ENCODE assay signal across 24 cellular contexts in the genomic region with DNA sequence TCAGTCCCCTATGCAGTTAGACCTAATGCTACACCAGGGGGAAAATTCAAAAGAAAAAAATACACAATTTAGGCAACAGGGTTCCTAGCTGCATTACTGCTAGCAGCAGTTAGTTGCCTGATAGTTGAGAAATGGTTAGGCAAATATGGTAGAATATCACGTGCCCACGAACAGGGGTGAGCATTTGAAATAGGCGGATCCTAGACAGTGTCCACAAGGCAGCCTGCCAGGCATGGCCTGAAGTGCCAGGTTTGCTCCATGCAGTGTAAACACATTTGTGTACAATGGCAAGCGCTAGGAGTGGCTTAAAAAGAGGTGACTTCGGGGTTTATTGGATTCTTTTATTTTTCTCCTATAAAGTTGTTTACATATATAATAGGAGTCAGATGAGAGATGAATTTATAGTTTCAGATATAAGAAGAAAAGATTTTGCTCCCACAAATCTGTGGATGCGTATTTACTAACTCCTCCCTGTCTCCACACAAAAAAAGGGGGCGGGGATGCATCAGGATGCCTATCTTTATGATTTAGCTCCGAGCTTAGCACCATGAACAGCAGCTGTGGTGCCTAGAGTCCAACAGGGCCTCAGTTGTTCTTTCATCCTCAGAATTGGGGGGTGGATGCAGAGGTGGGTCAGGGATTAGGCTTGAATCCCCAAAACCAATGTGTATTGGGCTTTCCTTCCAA. TPM values are rescaled to one million over a fixed set of nuclear protein-coding genes. Genes with fewer than 3 reads are reported as not detected.
A peak's percentile ranks its signal among the peaks of the same experiment; 100 is the strongest.
DNase-seq lines count a peak whose midpoint lies in the region; ATAC-seq, FAIRE-seq and TF ChIP-seq lines count a peak whose summit lies in the region.
"Had no signal": no experiment of that assay in that cellular context is flagged by ENCODE, and none has a peak within 500 bp of the region (broad histone marks: within the 10 kb centered on the region; RNA-seq: fewer than 3 reads in every experiment).

No MANE protein-coding gene starts in this region.

- TF ChIP-seq EP300 in HepG2 (IDR thresholded peaks at IDR 0.05; ENCODE audit: low read depth in 2 of 2, low read length in 2 of 2) (no peak), HepG2 (CRISPR knock-in tag; IDR thresholded peaks at IDR 0.05; ENCODE audit: borderline replicate concordance) (no peak)

- H4K20me1 ChIP-seq in HepG2 (ENCODE audit: insufficient read depth, low read length) = no peaks in the 10 kb centered on the region

- no peak for TF ChIP-seq POLR2A in HepG2 (IDR thresholded peaks at IDR 0.05; ENCODE audit: insufficient read depth in 1 of 2, low read depth in 2 of 2, low read length in 2 of 2)

- CTCF ChIA-PET in HepG2 (lab: Yijun Ruan, JAX; ENCODE audit: low intra/inter-chr PET ratio, low total read pairs) = no interaction called here

- POLR2A ChIA-PET in HepG2 (lab: Yijun Ruan, JAX) = no interaction called here

- in situ Hi-C loops in HepG2 (cut with HindIII; ENCODE audit: extremely low pct_ligation_motif_present, low pct_unique_long_range_greater_than_20kb) = no loop called here

- no peaks in the 10 kb centered on the region for H3K79me2 ChIP-seq in HepG2 (ENCODE audit: insufficient read depth, low read length)

- intact Hi-C loops in HepG2 (cut with micrococcal nuclease; ENCODE audit: unreplicated experiment) = no loop called here

- peak; percentile 84 for ATAC-seq in HepG2
- no peak for ATAC-seq in HG02623 (IDR thresholded peaks at IDR 0.05; ENCODE audit: unreplicated experiment)
- ATAC-seq: activated CD8-positive, alpha-beta T cell treated with anti-CD3 and anti-CD28 coated beads for 36 hours; CD8-positive, alpha-beta T cell; gastrocnemius medialis; HCT116; Right ventricle myocardium inferior had no signal

- H3K27ac ChIP-seq in 22Rv1 (peak overlapping the region; percentile 59), HepG2 (ENCODE audit: extremely low read length, insufficient read depth, low read length) (no peak overlapping the region)
- H3K27ac ChIP-seq: ascending aorta, gastrocnemius medialis, vagina had no signal

- DNase-seq in DMS153 treated with DMSO at 0.1 percent for 48 hours (lab: John Stamatoyannopoulos, UW; ENCODE audit: unreplicated experiment) = peak; percentile 41
- DNase-seq in NCI-H69 (lab: John Stamatoyannopoulos, UW) = peak; percentile 86
- peak; percentile 44 for DNase-seq in HepG2 (ENCODE audit: low spot score)
- DNase-seq in T-helper 9 cell = no peak
- no peak for DNase-seq in NOMO-1 (lab: John Stamatoyannopoulos, UW; ENCODE audit: unreplicated experiment in 2 of 2)
- no peak for DNase-seq in activated naive CD4-positive, alpha-beta T cell treated with anti-CD3 and anti-CD28 coated beads, Interleukin-2, amount 50 U/mL, for 16 hours
- DNase-seq: activated B cell treated with CpG ODN at 0.5 μM for 24 hours; activated CD8-positive, alpha-beta T cell treated with anti-CD3 and anti-CD28 coated beads for 36 hours; activated naive CD4-positive, alpha-beta T cell treated with anti-CD3 and anti-CD28 coated beads, Interleukin-2, amount 10 ng/mL, durations not matched to agents 7 days and 5 days; activated T-cell treated with anti-CD3 and anti-CD28 coated beads, Interleukin-2, amount 50 U/mL, for 1 hour; CD8-positive, alpha-beta T cell; effector CD4-positive, alpha-beta T cell; gastrocnemius medialis; MM.1S; NCI-H2171; stimulated activated CD4-positive, alpha-beta T cell treated with anti-CD3 and anti-CD28 coated beads, Interleukin-4, amount 100 ng/mL, for 4 hours; T-helper 1 cell had no signal

- FAIRE-seq in HepG2 (lab: Jason Lieb, UNC) = no peak

- H3K9ac ChIP-seq in HepG2 (ENCODE audit: insufficient read depth, low read depth, low read length) = no peak overlapping the region

- no peaks in the 10 kb centered on the region for H3K27me3 ChIP-seq in HepG2 (ENCODE audit: control insufficient read depth in 1 of 2, insufficient read depth in 2 of 2, low read length in 2 of 2)
- H3K27me3 ChIP-seq: ascending aorta, gastrocnemius medialis, vagina had no signal

- H3K4me2 ChIP-seq in HepG2 (ENCODE audit: low read depth, low read length) = no peak overlapping the region

- no peaks in the 10 kb centered on the region; a peak in 1 of 5 replicates for H3K36me3 ChIP-seq in HepG2 (replicated peaks in 1 of 2; ENCODE audit: control insufficient read depth in 1 of 2, insufficient read depth in 2 of 2, low read length in 2 of 2)
- H3K36me3 ChIP-seq: gastrocnemius medialis, vagina had no signal

- BruUV-seq in HepG2 (replicated peaks; lab: Mats Ljungman, UMichigan) = no TSS peak

- TF ChIP-seq CTCF in 22Rv1 (IDR thresholded peaks at IDR 0.05) (no peak), HepG2 (CRISPR knock-in tag; IDR thresholded peaks at IDR 0.05) (no peak)

- no peak for TF ChIP-seq RAD21 in HepG2 (CRISPR knock-in tag; IDR thresholded peaks at IDR 0.05)

- H3K4me3 ChIP-seq in HepG2 (replicated peaks in 1 of 3; ENCODE audit: insufficient read depth in 1 of 3, low read depth in 2 of 3, low read length in 3 of 3) = no peak overlapping the region
- H3K4me3 ChIP-seq: ascending aorta, gastrocnemius medialis, vagina had no signal

- H3K4me1 ChIP-seq in HepG2 (ENCODE audit: insufficient read depth, low read length) = peaks cover 8% of the 10 kb centered on the region
- H3K4me1 ChIP-seq: ascending aorta, vagina had no signal

- no peaks in the 10 kb centered on the region for H3K9me3 ChIP-seq in HepG2 (ENCODE audit: low read length)
- H3K9me3 ChIP-seq: ascending aorta, gastrocnemius medialis, vagina had no signal

- 37% methylated on average over 8 of the region's 8 CpGs for WGBS in HepG2 (ENCODE audit: low lambda C conversion rate)

- H2AFZ ChIP-seq in HepG2 (ENCODE audit: low read length) = no peak overlapping the region

TF ChIP-seq in HepG2, 621 proteins besides CTCF, POLR2A, EP300 and RAD21 (continues in another document):
- TF ChIP-seq SRY (CRISPR knock-in tag; IDR thresholded peaks at IDR 0.05) (no peak), GATAD2A (CRISPR knock-in tag; IDR thresholded peaks at IDR 0.05) (no peak)

RNA-seq across cellular contexts. Expression of gene TGM4, which starts 3.9 kb away (rescaled TPM):
- total RNA-seq in HepG2 (2016; rRNA removed; fragmentation: Illumina TruSeq; extraction: Trizol) = 0.15 and 0.18 TPM in 2 replicates
- 0.09 TPM in 1 of 2 replicates, not detected in the other for total RNA-seq in HepG2 (2016; cell fraction: cytosol; rRNA removed; fragmentation: Illumina TruSeq; extraction: Trizol; ENCODE audit: low read depth)
- total RNA-seq in HepG2 (2016; cell fraction: insoluble cytoplasmic fraction; rRNA removed; fragmentation: Illumina TruSeq; extraction: Trizol) = 0.16 and 0.26 TPM in 2 replicates
- 0.19 and 0.55 TPM in 2 replicates for total RNA-seq in HepG2 (2016; cell fraction: membrane; rRNA removed; fragmentation: Illumina TruSeq; extraction: Trizol)
- total RNA-seq in HepG2 (2016; cell fraction: nucleus; rRNA removed; fragmentation: Illumina TruSeq; extraction: Trizol) = 0.28 TPM in 1 of 2 replicates, not detected in the other
- 0.07 and 0.10 TPM in 2 replicates for polyA plus RNA-seq in HepG2 (2011; rRNA removed)
- polyA plus RNA-seq in HepG2 (2011; cell fraction: cytosol; rRNA removed) = 0.07 and 0.08 TPM in 2 replicates
- polyA plus RNA-seq in HepG2 (2011; cell fraction: nucleus; rRNA removed) = 0.05 and 0.09 TPM in 2 replicates
- polyA plus RNA-seq in HepG2 (2012) = 0.09 and 0.11 TPM in 2 replicates
- 0.02 and 0.06 TPM in 2 replicates for polyA plus RNA-seq in HepG2 (2016; cell fraction: cytosol; fragmentation: Illumina TruSeq; extraction: Trizol; ENCODE audit: low read depth)
- 0.14 and 0.17 TPM in 2 replicates for polyA plus RNA-seq in HepG2 (2016; cell fraction: insoluble cytoplasmic fraction; fragmentation: Illumina TruSeq; extraction: Trizol; ENCODE audit: low read depth)
- polyA plus RNA-seq in HepG2 (2016; cell fraction: membrane; fragmentation: Illumina TruSeq; extraction: Trizol; ENCODE audit: low read depth) = 0.08 and 0.12 TPM in 2 replicates
- 0.25 and 0.30 TPM in 2 replicates for polyA plus RNA-seq in HepG2 (2016; cell fraction: nucleus; fragmentation: Illumina TruSeq; extraction: Trizol; ENCODE audit: insufficient read depth, low read depth)
- not detected in 2 replicates for polyA minus RNA-seq in HepG2 (2011; rRNA and poly(A)+ RNA removed; ENCODE audit: low replicate concordance)
- polyA minus RNA-seq in HepG2 (2011; cell fraction: cytosol; rRNA and poly(A)+ RNA removed) = not detected in 2 replicates
- polyA minus RNA-seq in HepG2 (2011; cell fraction: nucleus; rRNA and poly(A)+ RNA removed) = not detected in 2 replicates
- total RNA-seq: activated B cell treated with CpG ODN at 0.5 μM for 24 hours; activated CD8-positive, alpha-beta T cell treated with anti-CD3 and anti-CD28 coated beads for 36 hours; ascending aorta; CD8-positive, alpha-beta T cell; gastrocnemius medialis; Right ventricle myocardium inferior; vagina had no signal
- polyA plus RNA-seq: esophagus had no signal

RNA-seq across cellular contexts. Expression of gene TMEM42, which starts 8.8 kb away (rescaled TPM):
- total RNA-seq in HepG2 (2016; rRNA removed; fragmentation: Illumina TruSeq; extraction: Trizol) = 5.0 and 5.5 TPM in 2 replicates
- 8.5 and 9.0 TPM in 2 replicates for total RNA-seq in HepG2 (2016; cell fraction: cytosol; rRNA removed; fragmentation: Illumina TruSeq; extraction: Trizol; ENCODE audit: low read depth)
- 4.2 and 7.9 TPM in 2 replicates for total RNA-seq in HepG2 (2016; cell fraction: insoluble cytoplasmic fraction; rRNA removed; fragmentation: Illumina TruSeq; extraction: Trizol)
- total RNA-seq in HepG2 (2016; cell fraction: membrane; rRNA removed; fragmentation: Illumina TruSeq; extraction: Trizol) = 9.2 and 10.5 TPM in 2 replicates
- total RNA-seq in HepG2 (2016; cell fraction: nucleus; rRNA removed; fragmentation: Illumina TruSeq; extraction: Trizol) = 5.4 and 8.0 TPM in 2 replicates
- 24.5 and 27.7 TPM in 2 replicates for polyA plus RNA-seq in HepG2 (2011; rRNA removed)
- polyA plus RNA-seq in HepG2 (2011; cell fraction: cytosol; rRNA removed) = 23.2 and 24.9 TPM in 2 replicates
- 24.4 and 32.0 TPM in 2 replicates for polyA plus RNA-seq in HepG2 (2011; cell fraction: nucleus; rRNA removed)
- 11.9 and 13.0 TPM in 2 replicates for polyA plus RNA-seq in HepG2 (2012)
- polyA plus RNA-seq in HepG2 (2016; cell fraction: cytosol; fragmentation: Illumina TruSeq; extraction: Trizol; ENCODE audit: low read depth) = 9.3 and 10.8 TPM in 2 replicates
- polyA plus RNA-seq in HepG2 (2016; cell fraction: insoluble cytoplasmic fraction; fragmentation: Illumina TruSeq; extraction: Trizol; ENCODE audit: low read depth) = 4.7 and 5.9 TPM in 2 replicates
- 9.9 and 11.2 TPM in 2 replicates for polyA plus RNA-seq in HepG2 (2016; cell fraction: membrane; fragmentation: Illumina TruSeq; extraction: Trizol; ENCODE audit: low read depth)
- 10.8 and 12.0 TPM in 2 replicates for polyA plus RNA-seq in HepG2 (2016; cell fraction: nucleus; fragmentation: Illumina TruSeq; extraction: Trizol; ENCODE audit: insufficient read depth, low read depth)
- 14.8 and 19.2 TPM in 2 replicates for polyA minus RNA-seq in HepG2 (2011; rRNA and poly(A)+ RNA removed; ENCODE audit: low replicate concordance)
- polyA minus RNA-seq in HepG2 (2011; cell fraction: cytosol; rRNA and poly(A)+ RNA removed) = 5.1 and 5.8 TPM in 2 replicates
- polyA minus RNA-seq in HepG2 (2011; cell fraction: nucleus; rRNA and poly(A)+ RNA removed) = 7.6 and 9.4 TPM in 2 replicates
- total RNA-seq: ascending aorta had no signal

Comparison
In these comparisons a context has a peak if more than half of its experiments do, and no peak if none do; other contexts are left out.
1. DNase-seq: peak in DMS153 treated with DMSO at 0.1 percent for 48 hours (single experiment), NCI-H69 (single experiment) and HepG2 (single experiment); none in T-helper 9 cell (single experiment), NOMO-1 (0 of 2) and activated naive CD4-positive, alpha-beta T cell treated with anti-CD3 and anti-CD28 coated beads, Interleukin-2, amount 50 U/mL, for 16 hours (single experiment).